9 cellular contexts compared by ENCODE assay signal in the genomic region with DNA sequence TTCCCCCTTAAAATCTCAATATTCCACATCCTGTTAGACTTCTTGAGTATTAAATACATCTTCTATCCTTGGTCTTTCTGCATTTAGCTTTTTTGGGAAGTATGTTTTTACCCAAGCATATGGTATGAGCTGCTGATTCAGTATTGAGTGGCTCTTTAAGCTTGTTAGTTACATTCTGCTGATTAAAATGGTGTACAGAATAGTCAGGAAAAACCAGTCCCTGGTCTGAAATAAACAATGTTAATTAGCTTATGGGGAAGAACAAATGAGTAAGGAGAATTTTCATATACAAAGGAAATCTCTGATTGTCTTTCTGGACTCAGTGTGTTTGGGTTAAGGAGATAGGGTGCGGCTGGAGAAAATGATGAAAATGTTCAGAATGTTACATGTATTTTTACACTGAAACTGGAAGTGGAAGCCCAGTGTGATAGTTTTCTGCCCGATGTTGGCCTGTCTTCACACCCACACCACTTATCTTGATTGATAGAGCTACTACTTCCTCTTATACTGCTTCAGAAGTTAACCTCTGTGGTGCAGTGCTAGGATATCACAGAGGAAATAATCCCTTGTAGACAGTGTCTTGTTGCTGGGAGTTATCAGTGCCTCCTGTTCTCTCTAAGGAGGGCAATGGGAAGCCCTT.
DNase-seq lines count a peak whose midpoint lies in the region; ATAC-seq, FAIRE-seq and TF ChIP-seq lines count a peak whose summit lies in the region.
"Had no signal": no experiment of that assay in that cellular context is flagged by ENCODE, and none has a peak within 500 bp of the region (broad histone marks: within the 10 kb centered on the region; RNA-seq: fewer than 3 reads in every experiment).

No MANE protein-coding gene starts in this region.

- H3K27me3 Mint-ChIP-seq in nephron progenitor cell (ENCODE audit: low read depth, poor library complexity) = no peaks in the 10 kb centered on the region

- no peak for TF ChIP-seq CTCF in nephron progenitor cell (IDR thresholded peaks at IDR 0.05)

- H3K27ac Mint-ChIP-seq in nephron progenitor cell = peak overlapping the region; percentile 34

- peaks cover 53% of the 10 kb centered on the region for H3K36me3 Mint-ChIP-seq in nephron progenitor cell (ENCODE audit: low read depth)

- in situ Hi-C loops in G401 (cut with HindIII; ENCODE audit: low sequenced_read_pairs) = no loop called here

- POLR2A ChIA-PET in HEK293T (lab: Yijun Ruan, JAX) = no interaction called here

- CTCF ChIA-PET in HEK293T (lab: Yijun Ruan, JAX) = no interaction called here

- H3K4me3 Mint-ChIP-seq in nephron progenitor cell = no peak overlapping the region

- ATAC-seq in GM18907 (IDR thresholded peaks at IDR 0.05; ENCODE audit: unreplicated experiment) (peak; percentile 71), HG02973 (IDR thresholded peaks at IDR 0.05; ENCODE audit: unreplicated experiment) (peak; percentile 85)
- ATAC-seq: HCT116 had no signal

- peak; percentile 72 for DNase-seq in SKM-1 treated with dmso at 0.1 percent for 144 hours (lab: John Stamatoyannopoulos, UW; ENCODE audit: unreplicated experiment)
- no peak for DNase-seq in nephron progenitor cell
- DNase-seq in effector CD8-positive, alpha-beta T cell (lab: John Stamatoyannopoulos, UW) = no peak
- no peak for DNase-seq in HEK293T (ENCODE audit: extremely low spot score)
- no peak for DNase-seq in RCC 7860 (ENCODE audit: low spot score)
- no peak for DNase-seq in G401 (ENCODE audit: low spot score)

- peaks cover 8% of the 10 kb centered on the region for H3K9me3 Mint-ChIP-seq in nephron progenitor cell

- FAIRE-seq in RCC 7860 (lab: Jason Lieb, UNC) = no peak

- H3K4me1 Mint-ChIP-seq in nephron progenitor cell = peaks cover 10% of the 10 kb centered on the region

TF ChIP-seq in HEK293T, 16 proteins besides CTCF, POLR2A, EP300 and RAD21:
- TF ChIP-seq ELF4 (IDR thresholded peaks at IDR 0.05) (no peak), BHLHE40 (IDR thresholded peaks at IDR 0.05; ENCODE audit: borderline replicate concordance) (no peak)
- TF ChIP-seq, protein P1, sequence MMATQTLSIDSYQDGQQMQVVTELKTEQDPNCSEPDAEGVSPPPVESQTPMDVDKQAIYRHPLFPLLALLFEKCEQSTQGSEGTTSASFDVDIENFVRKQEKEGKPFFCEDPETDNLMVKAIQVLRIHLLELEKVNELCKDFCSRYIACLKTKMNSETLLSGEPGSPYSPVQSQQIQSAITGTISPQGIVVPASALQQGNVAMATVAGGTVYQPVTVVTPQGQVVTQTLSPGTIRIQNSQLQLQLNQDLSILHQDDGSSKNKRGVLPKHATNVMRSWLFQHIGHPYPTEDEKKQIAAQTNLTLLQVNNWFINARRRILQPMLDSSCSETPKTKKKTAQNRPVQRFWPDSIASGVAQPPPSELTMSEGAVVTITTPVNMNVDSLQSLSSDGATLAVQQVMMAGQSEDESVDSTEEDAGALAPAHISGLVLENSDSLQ (IDR thresholded peaks at IDR 0.05) = no peak
TF ChIP-seq in HEK293T: peak in this region for 0.
